In the genomic region with DNA sequence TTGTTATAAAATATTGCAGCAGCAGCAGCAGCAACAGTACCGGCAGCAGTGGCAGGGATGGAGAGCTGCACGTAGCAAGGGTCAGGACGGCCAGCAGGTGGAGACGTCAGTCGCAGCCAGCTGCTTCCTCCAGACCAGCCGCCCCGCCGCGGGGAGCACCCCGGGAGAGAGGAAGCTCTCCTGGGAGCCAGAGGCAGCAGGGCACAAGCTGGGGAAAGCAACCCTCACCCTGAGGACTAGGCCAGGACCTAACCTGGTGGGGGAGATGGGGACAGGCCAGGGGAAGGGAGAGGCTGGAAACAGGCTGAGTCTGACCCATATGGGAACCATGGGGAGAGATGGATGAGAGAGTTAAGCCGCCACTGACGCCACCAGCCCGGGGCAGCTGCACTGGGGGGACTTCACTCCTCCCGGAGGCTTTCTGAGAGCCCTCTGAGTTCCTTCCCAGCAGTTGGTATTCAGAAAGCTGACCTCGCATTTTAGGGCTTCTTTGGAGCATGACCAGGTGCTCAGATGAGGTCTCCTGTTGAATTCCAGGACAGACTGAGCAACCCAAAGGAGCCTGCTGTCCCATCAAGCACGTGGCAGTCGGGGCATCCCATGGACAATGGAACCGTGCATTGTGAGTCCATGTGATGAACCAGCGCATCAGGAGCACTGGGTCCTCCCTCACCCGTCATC, we compare ENCODE assay signal across 8 cellular contexts. TPM values are rescaled to one million over a fixed set of nuclear protein-coding genes. Genes with fewer than 3 reads are reported as not detected.
A peak's percentile ranks its signal among the peaks of the same experiment; 100 is the strongest.
DNase-seq lines count a peak whose midpoint lies in the region; ATAC-seq, FAIRE-seq and TF ChIP-seq lines count a peak whose summit lies in the region.

No MANE protein-coding gene starts in this region.

- peak; percentile 50 for FAIRE-seq in endometrium (lab: Jason Lieb, UNC)

- POLR2A ChIA-PET in GM10248 (lab: Yijun Ruan, JAX), result no interaction called here

- H3K27me3 Mint-ChIP-seq in activated CD8-positive, alpha-beta memory T cell treated with anti-CD3 and anti-CD28 coated beads, Interleukin-2, amount 10 ng/mL, durations not matched to agents 7 days and 5 days, result peaks cover 40% of the 10 kb centered on the region

- no peak overlapping the region for H3K4me3 Mint-ChIP-seq in activated CD8-positive, alpha-beta memory T cell treated with anti-CD3 and anti-CD28 coated beads, Interleukin-2, amount 10 ng/mL, durations not matched to agents 7 days and 5 days

- CTCF ChIA-PET in GM10248 (lab: Yijun Ruan, JAX), result interaction anchor here (0.7 to 9.8 kb wide), 51 partner anchors 8 to 200 kb away, joined by 3 to 203 read pairs (median 5); partner anchors contain the start of genes CHURC1 and FNTB
- CTCF ChIA-PET in activated CD8-positive, alpha-beta memory T cell treated with anti-CD3 and anti-CD28 coated beads, Interleukin-2, amount 10 ng/mL, durations not matched to agents 7 days and 5 days (lab: Charles Lee), result interaction anchor here (0.7 to 5.6 kb wide), 38 partner anchors 9 to 1136 kb away, joined by 3 to 72 read pairs (median 4); partner anchors contain the start of genes FNTB, GPX2 and SPTB

- H3K36me3 Mint-ChIP-seq in activated CD8-positive, alpha-beta memory T cell treated with anti-CD3 and anti-CD28 coated beads, Interleukin-2, amount 10 ng/mL, durations not matched to agents 7 days and 5 days, result no peaks in the 10 kb centered on the region

- H3K4me1 Mint-ChIP-seq in activated CD8-positive, alpha-beta memory T cell treated with anti-CD3 and anti-CD28 coated beads, Interleukin-2, amount 10 ng/mL, durations not matched to agents 7 days and 5 days, result peaks cover 4% of the 10 kb centered on the region

- TF ChIP-seq CTCF in GM10248 (IDR thresholded peaks at IDR 0.05; ENCODE audit: control extremely low read depth, extremely low read depth, low read depth, missing control alignments), result peak; percentile 85

- H3K9me3 Mint-ChIP-seq in activated CD8-positive, alpha-beta memory T cell treated with anti-CD3 and anti-CD28 coated beads, Interleukin-2, amount 10 ng/mL, durations not matched to agents 7 days and 5 days (ENCODE audit: low read depth), result no peaks in the 10 kb centered on the region

- H3K27ac Mint-ChIP-seq in activated CD8-positive, alpha-beta memory T cell treated with anti-CD3 and anti-CD28 coated beads, Interleukin-2, amount 10 ng/mL, durations not matched to agents 7 days and 5 days, result no peak overlapping the region

- DNase-seq in GM10248 (ENCODE audit: extremely low spot score) (peak; percentile 90), NOMO-1 treated with dmso at 0.1 percent for 144 hours (lab: John Stamatoyannopoulos, UW; ENCODE audit: unreplicated experiment) (peak; percentile 58), mucosa of gallbladder (ENCODE audit: low spot score) (peak; percentile 69)
- DNase-seq in activated CD8-positive, alpha-beta memory T cell treated with anti-CD3 and anti-CD28 coated beads, Interleukin-2, amount 10 ng/mL, durations not matched to agents 7 days and 5 days, result peak; percentile 74
- peak; percentile 16 to 19 for DNase-seq in stimulated activated CD8-positive, alpha-beta memory T cell treated with anti-CD3 and anti-CD28 coated beads, Interleukin-4, amount 100 ng/mL, for 4 hours (ENCODE audit: low read depth in 2 of 2, low spot score in 1 of 2)

- ATAC-seq in HG03432 (IDR thresholded peaks at IDR 0.05; ENCODE audit: unreplicated experiment) (peak; percentile 83), GM21447 (IDR thresholded peaks at IDR 0.05; ENCODE audit: unreplicated experiment) (no peak)
- peak; percentile 85 for ATAC-seq in activated CD8-positive, alpha-beta memory T cell treated with anti-CD3 and anti-CD28 coated beads, Interleukin-2, amount 10 ng/mL, durations not matched to agents 7 days and 5 days

RNA-seq across cellular contexts. Expression of gene SPTB, which starts 56.3 kb away (rescaled TPM):
- not detected for total RNA-seq in activated CD8-positive, alpha-beta memory T cell treated with anti-CD3 and anti-CD28 coated beads, Interleukin-2, amount 10 ng/mL, durations not matched to agents 7 days and 5 days
- 3.1 TPM for total RNA-seq in mucosa of gallbladder

Comparison
In these comparisons a context has a peak if more than half of its experiments do, and no peak if none do; other contexts are left out.
1. DNase-seq: peak in every context shown above with its lines; median percentile 90 in GM10248; 74 in activated CD8-positive, alpha-beta memory T cell treated with anti-CD3 and anti-CD28 coated beads, Interleukin-2, amount 10 ng/mL, durations not matched to agents 7 days and 5 days; 69 in mucosa of gallbladder; 58 in NOMO-1 treated with dmso at 0.1 percent for 144 hours; 18 in stimulated activated CD8-positive, alpha-beta memory T cell treated with anti-CD3 and anti-CD28 coated beads, Interleukin-4, amount 100 ng/mL, for 4 hours.